ENCODE assay signal across 8 cellular contexts in genomic region chr2:37156857-37157714, GRCh38. TPM values are rescaled to one million over a fixed set of nuclear protein-coding genes. Genes with fewer than 3 reads are reported as not detected.
A peak's percentile ranks its signal among the peaks of the same experiment; 100 is the strongest.
DNase-seq lines count a peak whose midpoint lies in the region; ATAC-seq, FAIRE-seq and TF ChIP-seq lines count a peak whose summit lies in the region.

TSS of gene EIF2AK2 (minus strand) at chr2:37156980. CDS start at chr2:37147806, 9,174 bp downstream.

- peaks cover 20% of the 10 kb centered on the region for H3K36me3 Mint-ChIP-seq in T-cell

- H3K9ac ChIP-seq in adipocyte (ENCODE audit: low read length) = peak within 1 kb of the TSS; percentile 92

- DNase-seq in GM12892 (ENCODE audit: insufficient read length) = peak; percentile 92
- DNase-seq in NCI-H1436 (lab: John Stamatoyannopoulos, UW) = peak; percentile 87
- DNase-seq in T-cell = peak; percentile 63 to 86 (median 80)
- peak; percentile 96 for DNase-seq in adipocyte (ENCODE audit: low read depth)
- DNase-seq in heart left ventricle = peak; percentile 86 to 91 (median 88)
- peak; percentile 54 to 95 (median 78) for DNase-seq in posterior cingulate gyrus
- DNase-seq in transverse colon = peak; percentile 89

- H3K27me3 Mint-ChIP-seq in T-cell = no peaks in the 10 kb centered on the region

- intact Hi-C loops in heart left ventricle (cut with DNase I) (loop anchor here in 1 of 10 donors (10.0 kb wide), 1 partner anchor 718 kb away; no protein-coding TSS in a partner anchor), posterior cingulate gyrus (cut with DNase I) (no loop called here), transverse colon (cut with DNase I; ENCODE audit: low total_unique reads) (loop anchor here (10.0 kb wide), 1 partner anchor 78 kb away; the partner anchor contains the start of genes CEBPZ and NDUFAF7)

- no peaks in the 10 kb centered on the region for H3K27me3 ChIP-seq in adipocyte (replicated peaks; ENCODE audit: control insufficient read depth, insufficient read depth, low read length)
- no peaks in the 10 kb centered on the region for H3K27me3 ChIP-seq in heart left ventricle
- no peaks in the 10 kb centered on the region for H3K27me3 ChIP-seq in transverse colon

- peaks cover 5% of the 10 kb centered on the region for H3K36me3 ChIP-seq in adipocyte (ENCODE audit: control insufficient read depth, insufficient read depth, low read length, severe bottlenecking)
- peaks cover 0 to 17% (median 0%) of the 10 kb centered on the region in 9 donors for H3K36me3 ChIP-seq in heart left ventricle
- no peaks in the 10 kb centered on the region for H3K36me3 ChIP-seq in transverse colon

- ATAC-seq in HG02798 (IDR thresholded peaks at IDR 0.05; ENCODE audit: poor library complexity, unreplicated experiment) (peak; percentile 93), T-cell (replicated peaks in 1 of 4) (peak; percentile 92 to 98 (median 94)), heart left ventricle (peak; percentile 60 to 94 (median 90))

- peak within 1 kb of the TSS; percentile 91 to 93 for H3K27ac Mint-ChIP-seq in T-cell

- no peak for TF ChIP-seq EP300 in transverse colon (IDR thresholded peaks at IDR 0.05; ENCODE audit: low read depth)

- H3K4me3 ChIP-seq in adipocyte (ENCODE audit: low read length) (peak within 1 kb of the TSS; percentile 85), heart left ventricle (peak within 1 kb of the TSS; percentile 72 to 100 (median 89)), transverse colon (peak within 1 kb of the TSS; percentile 64 to 96 (median 84))

- in situ Hi-C loops in transverse colon (cut with MboI; ENCODE audit: low pct_ligation_motif_present in 1 of 4, low pct_unique_long_range_greater_than_20kb in 1 of 4, low sequenced_read_pairs in 3 of 4) = loop anchor here in 2 of 4 donors (25.0 kb wide), 1 partner anchor 730 kb away; no protein-coding TSS in a partner anchor

- POLR2A ChIA-PET in T-cell (lab: Charles Lee) = interaction anchor here (0.5 to 0.7 kb wide), 7 partner anchors 12 to 1594 kb away, joined by 3 to 5 read pairs (median 3); no protein-coding TSS in a partner anchor

- peaks cover 14% of the 10 kb centered on the region for H3K4me1 ChIP-seq in adipocyte (ENCODE audit: control insufficient read depth, insufficient read depth, low read length)
- H3K4me1 ChIP-seq in heart left ventricle = peaks cover 0 to 25% (median 18%) of the 10 kb centered on the region in 12 donors
- H3K4me1 ChIP-seq in transverse colon = peaks cover 7 to 19% (median 15%) of the 10 kb centered on the region in 4 donors

- CTCF ChIA-PET in T-cell (lab: Charles Lee) = interaction anchor here (0.6 to 1.5 kb wide), 3 partner anchors 11 to 118 kb away, joined by 3 to 4 read pairs (median 4); no protein-coding TSS in a partner anchor

- peak; percentile 60 for FAIRE-seq in GM12892 (lab: Jason Lieb, UNC)

- TF ChIP-seq POLR2A in GM12892 (IDR thresholded peaks at IDR 0.05; ENCODE audit: low read depth, low read length) (peak; percentile 71; the same call in 1 of the 2 replicates), heart left ventricle (IDR thresholded peaks at IDR 0.05) (no peak), transverse colon (IDR thresholded peaks at IDR 0.05) (peak; percentile 31)

- H3K27ac ChIP-seq in heart left ventricle = peak within 1 kb of the TSS; percentile 75 to 96 (median 92)
- H3K27ac ChIP-seq in transverse colon = peak within 1 kb of the TSS; percentile 89 to 95 (median 90)

- 10 to 27% (median 13%) methylated on average over 23 to 55 of the region's 55 CpGs for WGBS in heart left ventricle, 4 donors
- 12% methylated on average over 37 of the region's 55 CpGs; no CpG with 5 or more reads in 1 of the 2 donors for WGBS in transverse colon (ENCODE audit: low coverage in 1 of 2), 2 donors

- H3K9me3 ChIP-seq in adipocyte (ENCODE audit: control insufficient read depth, low read length) (no peaks in the 10 kb centered on the region), heart left ventricle (no peaks in the 10 kb centered on the region), transverse colon (no peaks in the 10 kb centered on the region)

- peak within 1 kb of the TSS; percentile 88 to 95 (median 93) for H3K4me3 Mint-ChIP-seq in T-cell

- H3K4me1 Mint-ChIP-seq in T-cell = peaks cover 48 to 67% (median 52%) of the 10 kb centered on the region in 3 donors

- H3K9me3 Mint-ChIP-seq in T-cell = peaks cover 0 to 3% (median 2%) of the 10 kb centered on the region in 3 donors

- peak in 1 of 12 donors; percentile 11 for TF ChIP-seq CTCF in heart left ventricle (IDR thresholded peaks at IDR 0.05)
- TF ChIP-seq CTCF in transverse colon (IDR thresholded peaks at IDR 0.05) = no peak

RNA-seq across cellular contexts. Expression of gene EIF2AK2, which starts in this region (rescaled TPM):
- polyA plus RNA-seq in GM12892 (2012; ENCODE audit: missing spikeins) = 49.2 TPM
- total RNA-seq in T-cell (10 to 100 TPM; 21.7 to 37.5 (median 31.3) TPM), heart left ventricle (10 to 100 TPM; 12.5 to 38.2 (median 19.6) TPM), transverse colon (10 to 100 TPM; 19.5 to 63.2 (median 25.8) TPM)
- polyA plus RNA-seq in heart left ventricle = 1 to 10 TPM; 4.9 to 5.0 TPM

Comparison
In these comparisons a context has a peak if more than half of its experiments do, and no peak if none do; other contexts are left out.
1. Peak in every context shown above with its lines: DNase-seq, ATAC-seq, H3K4me3 ChIP-seq and H3K27ac ChIP-seq.
2. POLR2A ChIP-seq: peak in GM12892 (single experiment) and transverse colon (single experiment); none in heart left ventricle (0 of 2).